ENCODE assay signal across 10 cellular contexts in genomic region chr9:131406567-131407436, GRCh38. TPM values are rescaled to one million over a fixed set of nuclear protein-coding genes. Genes with fewer than 3 reads are reported as not detected.
DNase-seq lines count a peak whose midpoint lies in the region; ATAC-seq, FAIRE-seq and TF ChIP-seq lines count a peak whose summit lies in the region.
"Had no signal": no experiment of that assay in that cellular context is flagged by ENCODE, and none has a peak within 500 bp of the region (broad histone marks: within the 10 kb centered on the region; RNA-seq: fewer than 3 reads in every experiment).

No MANE protein-coding gene starts in this region.

- intact Hi-C loops in CD4-positive, alpha-beta T cell (cut with DNase I, micrococcal nuclease) = loop anchor here in 1 of 2 experiments (1.0 to 5.0 kb wide), 2 partner anchors 9 to 35 kb away; no protein-coding TSS in a partner anchor
- intact Hi-C loops in pancreas (cut with DNase I) = no loop called here

- H3K9ac ChIP-seq in endodermal cell (ENCODE audit: extremely low read depth, low read length, poor library complexity, severe bottlenecking) = peak overlapping the region; percentile 49
- H3K9ac ChIP-seq: KMS-11 had no signal

- no peaks in the 10 kb centered on the region for H3K9me3 ChIP-seq in CD4-positive, alpha-beta T cell (ENCODE audit: control insufficient read depth, low read length)
- H3K9me3 ChIP-seq in SJSA1 (replicated peaks) (no peaks in the 10 kb centered on the region), endodermal cell (ENCODE audit: control insufficient read depth, low read length) (no peaks in the 10 kb centered on the region), pancreas (no peaks in the 10 kb centered on the region)

- peak overlapping the region; percentile 13 for H3K27ac ChIP-seq in CD4-positive, alpha-beta T cell (ENCODE audit: low read depth, low read length)
- H3K27ac ChIP-seq in SJSA1 (0 out of 2 replicates have a peak overlapping the region, but pooled peaks have one; percentile 16), endodermal cell (ENCODE audit: low read depth, low read length) (peak overlapping the region; percentile 45), pancreas (peak overlapping the region in 3 of 4 donors; percentile 50 to 67 (median 53))
- H3K27ac ChIP-seq: KMS-11 had no signal

- peaks cover 91% of the 10 kb centered on the region for H3K4me1 ChIP-seq in SJSA1 (replicated peaks)
- peaks cover 37% of the 10 kb centered on the region for H3K4me1 ChIP-seq in endodermal cell (ENCODE audit: control insufficient read depth, insufficient read depth, low read length)
- peaks cover 62 to 86% (median 72%) of the 10 kb centered on the region in 3 donors for H3K4me1 ChIP-seq in pancreas

- H3K27ac Mint-ChIP-seq in CD4-positive, alpha-beta T cell = peak overlapping the region; percentile 86
- peak overlapping the region; percentile 68 for H3K27ac Mint-ChIP-seq in endodermal cell

- H3K4me1 Mint-ChIP-seq in CD4-positive, alpha-beta T cell (ENCODE audit: low read depth) = peaks cover 93% of the 10 kb centered on the region
- H3K4me1 Mint-ChIP-seq in endodermal cell = peaks cover 79% of the 10 kb centered on the region

- CTCF ChIA-PET in CD4-positive, alpha-beta T cell (lab: Charles Lee) = interaction anchor here (0.7 to 3.9 kb wide), 12 partner anchors 7 to 154 kb away, joined by 3 to 38 read pairs (median 4); partner anchors contain the start of gene PRRC2B

- H3K4me3 ChIP-seq in SJSA1 (no peak overlapping the region), endodermal cell (ENCODE audit: low read length) (peak overlapping the region; percentile 57), pancreas (peak overlapping the region in 1 of 4 donors; percentile 10)

- H3K4me3 Mint-ChIP-seq in CD4-positive, alpha-beta T cell = peak overlapping the region; percentile 89
- H3K4me3 Mint-ChIP-seq in endodermal cell = peak overlapping the region; percentile 30

- H3K36me3 Mint-ChIP-seq in CD4-positive, alpha-beta T cell (ENCODE audit: low read depth) = peaks cover 21% of the 10 kb centered on the region
- peaks cover 28% of the 10 kb centered on the region for H3K36me3 Mint-ChIP-seq in endodermal cell (ENCODE audit: low read depth)

- H3K27me3 ChIP-seq in CD4-positive, alpha-beta T cell (ENCODE audit: control insufficient read depth, insufficient read depth, low read length) = no peaks in the 10 kb centered on the region
- no peaks in the 10 kb centered on the region for H3K27me3 ChIP-seq in SJSA1 (replicated peaks)
- H3K27me3 ChIP-seq in endodermal cell (ENCODE audit: control insufficient read depth, insufficient read depth, low read length, poor library complexity, severe bottlenecking) = no peaks in the 10 kb centered on the region
- no peaks in the 10 kb centered on the region for H3K27me3 ChIP-seq in pancreas

- POLR2A ChIA-PET in CD4-positive, alpha-beta T cell (lab: Charles Lee) = interaction anchor here (0.7 to 4.6 kb wide), 20 partner anchors 9 to 948 kb away, joined by 3 to 83 read pairs (median 5); partner anchors contain the start of gene SETX

- peak; percentile 24 for ATAC-seq in CD4-positive, alpha-beta T cell (ENCODE audit: poor library complexity)
- ATAC-seq in pancreas = peak in 2 of 4 donors; percentile 7 to 19

- no peak for DNase-seq in CD4-positive, alpha-beta T cell
- DNase-seq in SJSA1 (ENCODE audit: low read depth in 1 of 2, low spot score in 2 of 2) (no peak), endodermal cell (no peak), pancreas (no peak), NCI-H1436 (lab: John Stamatoyannopoulos, UW) (no peak), COLO668 (lab: John Stamatoyannopoulos, UW; ENCODE audit: unreplicated experiment) (no peak), HT-29 (ENCODE audit: low spot score) (no peak), AG20443 (ENCODE audit: low spot score) (no peak)
- DNase-seq: stimulated activated CD4-positive, alpha-beta T cell treated with anti-CD3 and anti-CD28 coated beads, Interleukin-2, amount 100 ng/mL, for 48 hours had no signal

- 58 to 62% methylated on average over 4 to 9 of the region's 9 CpGs for WGBS in endodermal cell (ENCODE audit: insufficient coverage in 1 of 2, insufficient read length in 1 of 2), 2 experiments
- WGBS in pancreas, 2 donors = 29 to 40% methylated on average over 9 of the region's 9 CpGs

- H3K36me3 ChIP-seq in SJSA1 (peaks cover 6% of the 10 kb centered on the region; the same call in 1 of the 2 replicates), endodermal cell (ENCODE audit: control insufficient read depth, insufficient read depth, low read length) (peaks cover 41% of the 10 kb centered on the region), pancreas (no peaks in the 10 kb centered on the region)

- no peak for TF ChIP-seq CTCF in CD4-positive, alpha-beta T cell (IDR thresholded peaks at IDR 0.05)
- TF ChIP-seq CTCF in endodermal cell (conservative IDR thresholded peaks at IDR 0.05) = no peak
- no peak for TF ChIP-seq CTCF in pancreas (IDR thresholded peaks at IDR 0.05)

- H3K9me3 Mint-ChIP-seq in CD4-positive, alpha-beta T cell = no peaks in the 10 kb centered on the region
- H3K9me3 Mint-ChIP-seq in endodermal cell = no peaks in the 10 kb centered on the region

- H3K27me3 Mint-ChIP-seq in CD4-positive, alpha-beta T cell = no peaks in the 10 kb centered on the region
- H3K27me3 Mint-ChIP-seq in endodermal cell (ENCODE audit: insufficient read depth) = no peaks in the 10 kb centered on the region

- no peak for FAIRE-seq in pancreas (lab: Jason Lieb, UNC)

RNA-seq across cellular contexts. Expression of gene PRRC2B, which starts 12.9 kb away (rescaled TPM):
- 100 to 1,000 TPM; 256 to 268 TPM for total RNA-seq in CD4-positive, alpha-beta T cell
- 38.4 and 41.1 TPM in 2 replicates for total RNA-seq in SJSA1 (2014; rRNA removed; shearing (Covaris generic))
- 100 to 1,000 TPM; 309 to 334 TPM for total RNA-seq in endodermal cell
- polyA plus RNA-seq in endodermal cell (2013, experiment 1 of 2) = 182 TPM
- 205 TPM for polyA plus RNA-seq in endodermal cell (2013, experiment 2 of 2)
- total RNA-seq in pancreas = 100 to 1,000 TPM in 2 of 6 donors, 10 to 100 TPM in 4; 67.4 to 132 (median 94.9) TPM
- polyA plus RNA-seq in pancreas = 10 to 100 TPM; 44.8 to 77.9 TPM
- 96.5 and 106 TPM in 2 replicates for total RNA-seq in HT-29 (2014; rRNA removed; shearing (Covaris generic))
